In the genomic region with DNA sequence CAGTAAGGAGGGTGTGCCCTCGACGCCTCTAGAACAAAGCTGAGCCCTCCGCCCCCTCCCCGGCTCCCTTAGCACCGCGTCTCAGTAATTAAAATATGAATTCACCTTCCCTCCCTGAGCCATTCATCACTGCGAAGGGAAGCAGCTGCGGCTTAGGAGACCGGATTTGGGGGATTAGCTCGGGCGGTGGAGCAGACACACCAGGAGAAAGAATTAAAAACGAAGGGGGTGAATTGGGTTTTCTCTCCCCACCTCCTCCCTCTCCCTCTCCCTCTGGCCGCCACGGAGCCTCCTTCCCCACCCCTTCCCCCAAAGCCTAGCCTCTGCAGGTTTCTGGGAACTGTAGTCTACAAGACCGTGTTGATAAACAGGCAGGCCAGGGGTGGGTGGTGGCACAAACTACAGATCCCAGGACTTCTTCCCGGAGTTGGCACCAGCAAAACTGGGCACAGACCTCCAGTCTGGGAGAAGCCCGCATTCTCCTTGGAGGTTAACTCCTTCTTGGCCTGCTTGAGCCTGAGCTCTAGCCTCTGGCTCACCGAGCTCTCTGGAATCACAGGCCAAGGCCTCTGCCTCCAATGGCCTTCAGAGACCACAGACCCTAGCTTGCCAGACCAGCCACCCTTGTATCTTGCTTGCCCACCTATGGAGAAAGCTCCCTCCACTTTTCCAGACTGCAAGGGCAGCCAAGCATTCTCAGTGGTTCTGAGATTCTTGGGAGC, we compare ENCODE assay signal across 10 cellular contexts. TPM values are rescaled to one million over a fixed set of nuclear protein-coding genes. Genes with fewer than 3 reads are reported as not detected.
A peak's percentile ranks its signal among the peaks of the same experiment; 100 is the strongest.
DNase-seq lines count a peak whose midpoint lies in the region; ATAC-seq, FAIRE-seq and TF ChIP-seq lines count a peak whose summit lies in the region.
"Had no signal": no experiment of that assay in that cellular context is flagged by ENCODE, and none has a peak within 500 bp of the region (broad histone marks: within the 10 kb centered on the region; RNA-seq: fewer than 3 reads in every experiment).

No MANE protein-coding gene starts in this region.

- H3K9me3 ChIP-seq in RWPE2 (ENCODE audit: severe bottlenecking), result no peaks in the 10 kb centered on the region
- H3K9me3 ChIP-seq in right atrium auricular region, result no peaks in the 10 kb centered on the region
- H3K9me3 ChIP-seq: adrenal gland, right lobe of liver had no signal

- 0 out of 2 replicates have a peak, but pooled peaks cover 4% of the 10 kb centered on the region for H4K20me1 ChIP-seq in GM23338 (replicated peaks; ENCODE audit: insufficient read depth)

- H3K27ac ChIP-seq in GM23338 (ENCODE audit: low read depth), result peak overlapping the region; percentile 97
- peak overlapping the region; percentile 93 for H3K27ac ChIP-seq in RWPE2 (ENCODE audit: poor library complexity, severe bottlenecking)
- H3K27ac ChIP-seq in right atrium auricular region, result peak overlapping the region; percentile 16 to 42
- H3K27ac ChIP-seq: right lobe of liver had no signal

- peak overlapping the region; percentile 89 for H3K27ac Mint-ChIP-seq in GM23338

- peaks cover 47% of the 10 kb centered on the region for H3F3A ChIP-seq in GM23338 (replicated peaks; ENCODE audit: low read depth)

- no peaks in the 10 kb centered on the region for H3K9me2 ChIP-seq in GM23338 (ENCODE audit: insufficient read depth)

- ATAC-seq in GM23338, result peak; percentile 27
- ATAC-seq in RWPE2 (ENCODE audit: low read depth), result peak; percentile 1; the same call in 1 of the 3 replicates
- ATAC-seq in GM18498 (IDR thresholded peaks at IDR 0.05; ENCODE audit: unreplicated experiment), result no peak
- ATAC-seq: right lobe of liver had no signal

- peaks cover 92% of the 10 kb centered on the region for H3K4me1 Mint-ChIP-seq in GM23338

- H3K27me3 ChIP-seq in GM23338 (ENCODE audit: insufficient read depth), result peaks cover 15% of the 10 kb centered on the region
- H3K27me3 ChIP-seq in RWPE2 (ENCODE audit: insufficient read depth, poor library complexity, severe bottlenecking), result no peaks in the 10 kb centered on the region
- H3K27me3 ChIP-seq in right atrium auricular region, result no peaks in the 10 kb centered on the region
- H3K27me3 ChIP-seq: adrenal gland, right lobe of liver had no signal

- no peak for TF ChIP-seq POLR2A in GM12892 (IDR thresholded peaks at IDR 0.05; ENCODE audit: low read depth, low read length)

- no peak overlapping the region for H2AFZ ChIP-seq in GM23338

- no peaks in the 10 kb centered on the region; the same call in 2 of the 3 replicates for H3K9me3 Mint-ChIP-seq in GM23338

- H3K4me1 ChIP-seq in GM23338 (ENCODE audit: insufficient read depth), result peaks cover 82% of the 10 kb centered on the region
- H3K4me1 ChIP-seq in RWPE2 (ENCODE audit: insufficient read depth, poor library complexity, severe bottlenecking), result peaks cover 48% of the 10 kb centered on the region
- peaks cover 0 to 60% of the 10 kb centered on the region in 2 donors for H3K4me1 ChIP-seq in right atrium auricular region
- H3K4me1 ChIP-seq: right lobe of liver had no signal

- H3K36me3 ChIP-seq in GM23338 (ENCODE audit: insufficient read depth) (no peaks in the 10 kb centered on the region), RWPE2 (ENCODE audit: low read depth) (peaks cover 11% of the 10 kb centered on the region; the same call in 1 of the 2 replicates), right atrium auricular region (no peaks in the 10 kb centered on the region)
- H3K36me3 ChIP-seq: adrenal gland, right lobe of liver had no signal

- H3K36me3 Mint-ChIP-seq in GM23338 (ENCODE audit: low read depth), result peaks cover 18% of the 10 kb centered on the region

- H3K79me2 ChIP-seq in GM23338 (replicated peaks; ENCODE audit: insufficient read depth), result no peaks in the 10 kb centered on the region; the same call in 1 of the 2 replicates

- H3K4me2 ChIP-seq in GM23338, result peak overlapping the region; percentile 77

- TF ChIP-seq CTCF in GM23338 (conservative IDR thresholded peaks at IDR 0.05; ENCODE audit: low read depth in 2 of 2) (no peak), RWPE2 (IDR thresholded peaks at IDR 0.05; ENCODE audit: poor library complexity, severe bottlenecking) (no peak), right atrium auricular region (IDR thresholded peaks at IDR 0.05) (no peak)

- H3K4me3 Mint-ChIP-seq in GM23338, result peak overlapping the region; percentile 60

- H3K4me3 ChIP-seq in GM23338 (peak overlapping the region; percentile 44), RWPE2 (ENCODE audit: severe bottlenecking) (no peak overlapping the region), right atrium auricular region (peak overlapping the region; percentile 19 to 41)
- H3K4me3 ChIP-seq: adrenal gland, right lobe of liver had no signal

- no peak for FAIRE-seq in GM12892 (lab: Jason Lieb, UNC)

- H3K27me3 Mint-ChIP-seq in GM23338 (ENCODE audit: insufficient read depth, low read depth, poor library complexity), result peaks cover 57% of the 10 kb centered on the region

- peak; percentile 97 for DNase-seq in GM23338 (ENCODE audit: low spot score)
- no peak for DNase-seq in RWPE2 (ENCODE audit: low spot score)
- DNase-seq in right atrium auricular region (ENCODE audit: low spot score), result peak; percentile 72
- DNase-seq in renal cortical epithelial cell (ENCODE audit: low read depth), result peak; percentile 50
- DNase-seq in GM12892 (ENCODE audit: insufficient read length), result no peak
- DNase-seq in activated T-cell treated with anti-CD3 and anti-CD28 coated beads, Interleukin-2, amount 50 U/mL, for 1 hour, result no peak
- no peak for DNase-seq in cortex of kidney (lab: John Stamatoyannopoulos, UW)
- DNase-seq: right lobe of liver had no signal

RNA-seq across cellular contexts. Expression of a gene that starts 10.8 kb away (rescaled TPM):
- total RNA-seq in GM23338 (2014; rRNA removed; shearing (Covaris generic)), result 5.6 and 6.2 TPM in 2 replicates
- polyA plus RNA-seq in GM23338 (2016; fragmentation: Nextera tagmentation; extraction: Ambion mirVana), result 1.5 and 1.6 TPM in 2 replicates
- total RNA-seq in right atrium auricular region (under 1 TPM; 0.24 to 0.26 TPM), renal cortical epithelial cell (0.65 and 1.0 TPM in 2 replicates)
- polyA plus RNA-seq in GM12892 (2012; ENCODE audit: missing spikeins), result not detected
- total RNA-seq: adrenal gland had no signal

RNA-seq across cellular contexts. Expression of a gene that starts 23.2 kb away (rescaled TPM):
- total RNA-seq in GM23338 (2014; rRNA removed; shearing (Covaris generic)), result 10.7 and 14.7 TPM in 2 replicates
- 3.7 and 4.7 TPM in 2 replicates for polyA plus RNA-seq in GM23338 (2016; fragmentation: Nextera tagmentation; extraction: Ambion mirVana)
- total RNA-seq in right atrium auricular region (not detected), renal cortical epithelial cell (0.70 and 4.0 TPM in 2 replicates)
- polyA plus RNA-seq in GM12892 (2012; ENCODE audit: missing spikeins), result not detected
- total RNA-seq: adrenal gland, right lobe of liver had no signal

RNA-seq across cellular contexts. Expression of a gene that starts 59.4 kb away (rescaled TPM):
- 34.3 and 46.5 TPM in 2 replicates for total RNA-seq in GM23338 (2014; rRNA removed; shearing (Covaris generic))
- 17.3 and 21.1 TPM in 2 replicates for polyA plus RNA-seq in GM23338 (2016; fragmentation: Nextera tagmentation; extraction: Ambion mirVana)
- total RNA-seq in right atrium auricular region, result 100 to 1,000 TPM in 1 of 2 donors, 10 to 100 TPM in 1; 85.6 to 116 TPM
- total RNA-seq in renal cortical epithelial cell, result 14.6 and 21.1 TPM in 2 replicates
- 0.30 TPM for polyA plus RNA-seq in GM12892 (2012; ENCODE audit: missing spikeins)

Comparison
In these comparisons a context has a peak if more than half of its experiments do, and no peak if none do; other contexts are left out.
1. DNase-seq: peak in GM23338 (single experiment), right atrium auricular region (single experiment) and renal cortical epithelial cell (single experiment); none in RWPE2 (single experiment), GM12892 (single experiment), activated T-cell treated with anti-CD3 and anti-CD28 coated beads, Interleukin-2, amount 50 U/mL, for 1 hour (single experiment) and cortex of kidney (single experiment).
2. H3K27ac ChIP-seq: peak in every context shown above with its lines; median percentile 97 in GM23338; 93 in RWPE2; 29 in right atrium auricular region.